Comparison of ENCODE assay signal across 4 cellular contexts in genomic region chr10:114189700-114190099, GRCh38. TPM values are rescaled to one million over a fixed set of nuclear protein-coding genes. Genes with fewer than 3 reads are reported as not detected.
"Had no signal": no experiment of that assay in that cellular context is flagged by ENCODE, and none has a peak within 500 bp of the region (broad histone marks: within the 10 kb centered on the region; RNA-seq: fewer than 3 reads in every experiment).

No MANE protein-coding gene starts in this region.

- ATAC-seq: GM12878 had no signal

- H3K4me3 ChIP-seq: GM12878 had no signal

- DNase-seq: GDM1, GF-D8 had no signal

RNA-seq across cellular contexts. Expression of gene TDRD1, which starts 10.5 kb away (rescaled TPM):
- total RNA-seq: G401, GM12878 had no signal

RNA-seq across cellular contexts. Expression of gene VWA2, which starts 49.4 kb away (rescaled TPM):
- total RNA-seq: G401, GM12878 had no signal
